In the genomic region with DNA sequence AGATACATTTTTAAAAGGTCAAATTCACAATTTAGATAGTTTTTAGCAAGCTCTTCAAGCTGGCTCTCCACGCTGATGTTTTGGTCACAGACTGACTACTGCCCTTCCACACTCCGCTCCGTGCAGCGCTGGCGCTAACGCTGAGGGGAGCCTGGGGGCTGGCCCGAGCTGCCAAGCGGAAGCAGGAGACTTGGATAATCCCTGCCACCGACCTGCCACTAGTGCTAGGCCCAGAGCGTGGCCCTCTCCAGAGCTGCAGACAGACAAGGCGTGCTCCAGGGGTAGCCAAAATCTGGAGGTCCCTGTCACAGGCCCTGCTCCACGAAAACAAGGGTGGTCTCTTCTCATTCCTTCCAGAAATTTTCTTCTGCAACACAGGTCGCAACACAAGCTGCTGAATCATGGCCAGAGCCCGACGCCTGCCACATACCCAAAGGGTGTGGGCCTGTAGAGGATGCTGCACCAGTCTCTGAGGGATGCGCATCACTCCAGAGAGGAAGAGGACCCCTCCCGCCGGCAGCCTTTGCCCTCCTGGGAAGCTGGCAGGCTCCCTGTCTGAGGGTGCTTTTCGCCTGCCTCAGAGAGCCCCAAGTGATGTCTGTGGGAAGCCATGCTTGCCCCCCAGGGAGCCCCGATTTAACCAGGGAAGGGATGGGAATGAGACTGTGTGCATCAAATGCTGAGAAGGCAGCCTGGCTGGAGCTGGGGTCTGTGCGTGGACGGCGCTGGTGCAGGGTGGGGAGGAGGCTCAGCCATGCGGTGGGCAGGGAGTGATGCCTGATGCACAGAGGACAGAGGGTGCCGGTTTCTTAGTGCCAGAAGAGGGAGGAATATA, we compare ENCODE assay signal across 16 cellular contexts. TPM values are rescaled to one million over a fixed set of nuclear protein-coding genes. Genes with fewer than 3 reads are reported as not detected.
DNase-seq lines count a peak whose midpoint lies in the region; ATAC-seq and TF ChIP-seq lines count a peak whose summit lies in the region.
"Had no signal": no experiment of that assay in that cellular context is flagged by ENCODE, and none has a peak within 500 bp of the region (broad histone marks: within the 10 kb centered on the region; RNA-seq: fewer than 3 reads in every experiment).

No MANE protein-coding gene starts in this region.

- WGBS in suprapubic skin = 72% methylated on average over 20 of the region's 25 CpGs

- H3K9me3 ChIP-seq in lower lobe of right lung (no peaks in the 10 kb centered on the region), suprapubic skin (no peaks in the 10 kb centered on the region)

- ATAC-seq in lower lobe of right lung = peak; percentile 20 to 43
- ATAC-seq in HG03196 (IDR thresholded peaks at IDR 0.05; ENCODE audit: unreplicated experiment) = no peak
- ATAC-seq: GM12878 had no signal

- H3K27ac ChIP-seq in coronary artery (peak overlapping the region in 1 of 2 donors; percentile 60), lower lobe of right lung (peak overlapping the region; percentile 11), suprapubic skin (peak overlapping the region; percentile 68)
- H3K27ac ChIP-seq: 22Rv1 had no signal

- DNase-seq in DMS 273 (lab: John Stamatoyannopoulos, UW; ENCODE audit: unreplicated experiment) (peak; percentile 80), DMS 273 treated with DMSO at 0.1 percent for 48 hours (lab: John Stamatoyannopoulos, UW) (no peak), coronary artery (ENCODE audit: low spot score) (no peak), lower lobe of right lung (no peak), suprapubic skin (ENCODE audit: low spot score in 2 of 2) (no peak), dermis blood vessel endothelial cell (no peak)
- no peak for DNase-seq in activated CD4-positive, alpha-beta T cell treated with anti-CD3 and anti-CD28 coated beads, Interleukin-2, amount 50 U/mL, for 48 hours
- DNase-seq: activated CD4-positive, alpha-beta T cell treated with anti-CD3 and anti-CD28 coated beads, Interleukin-2, amount 10 ng/mL, durations not matched to agents 24 days and 14 days; left colon; NCI-H2081; occipital lobe; stimulated activated CD4-positive, alpha-beta T cell treated with anti-CD3 and anti-CD28 coated beads, Interleukin-4, amount 100 ng/mL, for 1 hour; SW 1271 had no signal

- H3K4me1 ChIP-seq in lower lobe of right lung (peaks cover 25% of the 10 kb centered on the region), suprapubic skin (peaks cover 13% of the 10 kb centered on the region)

- no peak for TF ChIP-seq CTCF in coronary artery (IDR thresholded peaks at IDR 0.05)
- no peak for TF ChIP-seq CTCF in lower lobe of right lung (IDR thresholded peaks at IDR 0.05)
- TF ChIP-seq CTCF in suprapubic skin (IDR thresholded peaks at IDR 0.05) = no peak

- H3K4me3 ChIP-seq in coronary artery (peak overlapping the region; percentile 13), lower lobe of right lung (no peak overlapping the region), suprapubic skin (no peak overlapping the region)
- H3K4me3 ChIP-seq: GM12878 had no signal

- no peak for TF ChIP-seq EP300 in suprapubic skin (IDR thresholded peaks at IDR 0.05)

- TF ChIP-seq POLR2A in suprapubic skin (IDR thresholded peaks at IDR 0.05) = no peak

- no peaks in the 10 kb centered on the region for H3K27me3 ChIP-seq in lower lobe of right lung (ENCODE audit: low read depth)
- no peaks in the 10 kb centered on the region for H3K27me3 ChIP-seq in suprapubic skin

- H3K36me3 ChIP-seq in lower lobe of right lung (peaks cover 95% of the 10 kb centered on the region), suprapubic skin (peaks cover 66% of the 10 kb centered on the region)

- intact Hi-C loops in lower lobe of right lung (cut with DNase I) = no loop called here

RNA-seq across cellular contexts. Expression of a gene that starts 21.6 kb away (rescaled TPM):
- total RNA-seq in lower lobe of right lung (76.7 TPM), suprapubic skin (10 to 100 TPM in 2 of 4 donors, 1 to 10 TPM in 2; 7.2 to 36.5 (median 10.0) TPM), dermis blood vessel endothelial cell (2.6 and 3.7 TPM in 2 replicates)

RNA-seq across cellular contexts. Expression of a gene that starts 31.0 kb away (rescaled TPM):
- total RNA-seq in lower lobe of right lung (8.1 TPM), suprapubic skin (10 to 100 TPM in 2 of 4 donors, 1 to 10 TPM in 2; 7.4 to 15.4 (median 12.0) TPM), dermis blood vessel endothelial cell (6.0 and 8.5 TPM in 2 replicates)

RNA-seq across cellular contexts. Expression of a gene that starts 32.1 kb away (rescaled TPM):
- total RNA-seq in lower lobe of right lung (150 TPM), suprapubic skin (100 to 1,000 TPM in 3 of 4 donors, 10 to 100 TPM in 1; 80.9 to 245 (median 174) TPM), dermis blood vessel endothelial cell (283 and 366 TPM in 2 replicates)

RNA-seq across cellular contexts. Expression of a gene that starts 42.2 kb away (rescaled TPM):
- 70.8 TPM for total RNA-seq in lower lobe of right lung
- 10 to 100 TPM; 55.6 to 85.0 (median 78.0) TPM for total RNA-seq in suprapubic skin
- total RNA-seq in dermis blood vessel endothelial cell = 39.0 and 51.2 TPM in 2 replicates
